In the genomic region with DNA sequence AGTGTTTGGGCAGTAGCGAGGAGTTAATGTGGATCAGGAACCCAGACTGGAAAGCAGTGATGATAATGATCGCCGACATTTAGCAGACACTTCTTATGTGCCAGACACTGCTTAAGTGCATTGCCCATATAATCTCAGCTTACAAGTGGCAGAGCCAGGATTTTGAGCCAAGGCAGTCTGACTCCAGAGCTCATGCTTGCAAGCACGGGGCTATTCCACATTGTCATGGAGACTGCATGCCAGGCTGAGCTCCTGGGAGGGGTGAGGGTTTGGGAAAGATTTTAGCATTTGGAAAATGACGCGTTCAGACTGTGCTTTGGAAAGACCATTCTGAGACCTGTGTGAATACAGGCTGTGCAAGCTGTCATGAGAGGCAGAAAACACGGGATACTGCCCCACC, we compare ENCODE assay signal across 15 cellular contexts.
DNase-seq lines count a peak whose midpoint lies in the region; ATAC-seq, FAIRE-seq and TF ChIP-seq lines count a peak whose summit lies in the region.
"Had no signal": no experiment of that assay in that cellular context is flagged by ENCODE, and none has a peak within 500 bp of the region (broad histone marks: within the 10 kb centered on the region; RNA-seq: fewer than 3 reads in every experiment).

No MANE protein-coding gene starts in this region.

- H3K27ac ChIP-seq in thoracic aorta, result peak overlapping the region; percentile 9 to 56
- H3K27ac ChIP-seq: A549, SJSA1, suprapubic skin had no signal

- H3K4me1 ChIP-seq in thoracic aorta (ENCODE audit: control insufficient read depth in 1 of 2, low read depth in 2 of 2), result peaks cover 0 to 20% of the 10 kb centered on the region in 2 donors
- H3K4me1 ChIP-seq: SJSA1 had no signal

- no peaks in the 10 kb centered on the region for H3K9me3 ChIP-seq in thoracic aorta
- H3K9me3 ChIP-seq: A549, SJSA1, suprapubic skin had no signal

- DNase-seq in NCI-H2227 (lab: John Stamatoyannopoulos, UW; ENCODE audit: unreplicated experiment), result peak; percentile 11
- no peak for DNase-seq in NCI-H2227 treated with DMSO at 0.1 percent for 48 hours (lab: John Stamatoyannopoulos, UW)
- DNase-seq in bronchial epithelial cell (ENCODE audit: low read depth), result no peak
- DNase-seq in islet precursor cell, result peak; percentile 79
- DNase-seq in thoracic aorta (ENCODE audit: low spot score), result peak; percentile 13
- DNase-seq in SIG-M5 treated with dmso at 0.1 percent for 504 hours (lab: John Stamatoyannopoulos, UW; ENCODE audit: unreplicated experiment), result no peak
- no peak for DNase-seq in retina
- DNase-seq: activated CD4-positive, CD25-positive, alpha-beta regulatory T cell treated with anti-CD3 and anti-CD28 coated beads, Interleukin-2, amount 50 U/mL, for 72 hours; central memory CD4-positive, alpha-beta T cell; DMS153; NCI-H524 treated with DMSO at 0.1 percent for 48 hours had no signal

- H3K36me3 ChIP-seq in bronchial epithelial cell (ENCODE audit: control insufficient read depth, insufficient read depth, low read length), result no peaks in the 10 kb centered on the region
- H3K36me3 ChIP-seq in thoracic aorta, result no peaks in the 10 kb centered on the region
- H3K36me3 ChIP-seq: SJSA1, suprapubic skin had no signal

- H3K4me3 ChIP-seq in bronchial epithelial cell (ENCODE audit: low read depth, low read length) (no peak overlapping the region), thoracic aorta (peak overlapping the region; percentile 17)
- H3K4me3 ChIP-seq: A549, SJSA1, suprapubic skin had no signal

- FAIRE-seq in bronchial epithelial cell (lab: Jason Lieb, UNC), result peak; percentile 18
- FAIRE-seq: A549 had no signal

- H3K27me3 ChIP-seq in bronchial epithelial cell (ENCODE audit: control insufficient read depth, insufficient read depth, low read length) (no peaks in the 10 kb centered on the region), thoracic aorta (replicated peaks; ENCODE audit: insufficient read depth) (no peaks in the 10 kb centered on the region)
- H3K27me3 ChIP-seq: SJSA1, suprapubic skin had no signal

- ATAC-seq in thoracic aorta (ENCODE audit: insufficient number of reproducible peaks, low FRiP score, low read depth), result peak; percentile 61
- ATAC-seq in HG02870 (IDR thresholded peaks at IDR 0.05; ENCODE audit: unreplicated experiment), result no peak
- ATAC-seq: A549 had no signal

- no peak for TF ChIP-seq CTCF in bronchial epithelial cell (IDR thresholded peaks at IDR 0.05; ENCODE audit: insufficient read depth, low read length, severe bottlenecking)
- TF ChIP-seq CTCF in thoracic aorta (IDR thresholded peaks at IDR 0.05), result no peak

Comparison
In these comparisons a context has a peak if more than half of its experiments do, and no peak if none do; other contexts are left out.
1. DNase-seq: peak in NCI-H2227 (single experiment), islet precursor cell (single experiment) and thoracic aorta (single experiment); none in NCI-H2227 treated with DMSO at 0.1 percent for 48 hours (single experiment), bronchial epithelial cell (single experiment), SIG-M5 treated with dmso at 0.1 percent for 504 hours (single experiment) and retina (single experiment).